8 cellular contexts compared by ENCODE assay signal in genomic region chrX:123731258-123731986, GRCh38. TPM values are rescaled to one million over a fixed set of nuclear protein-coding genes. Genes with fewer than 3 reads are reported as not detected.
DNase-seq lines count a peak whose midpoint lies in the region; ATAC-seq and TF ChIP-seq lines count a peak whose summit lies in the region.

No MANE protein-coding gene starts in this region.

- no peak for ATAC-seq in psoas muscle
- ATAC-seq in GM18907 (IDR thresholded peaks at IDR 0.05; ENCODE audit: unreplicated experiment): no peak

- peaks cover 15% of the 10 kb centered on the region for H3K4me1 ChIP-seq in psoas muscle

- 7 to 38% (median 8%) methylated on average over 16 of the region's 16 CpGs for WGBS in psoas muscle, 3 donors

- H3K36me3 ChIP-seq in psoas muscle (ENCODE audit: insufficient read depth in 1 of 2, low read depth in 1 of 2): no peaks in the 10 kb centered on the region

- no peaks in the 10 kb centered on the region for H3K27me3 ChIP-seq in psoas muscle (ENCODE audit: insufficient read depth in 3 of 3, low read length in 2 of 3)

- intact Hi-C loops in psoas muscle (cut with DNase I): no loop called here

- H3K9me3 ChIP-seq in psoas muscle: no peaks in the 10 kb centered on the region

- DNase-seq in AG08395 (ENCODE audit: low spot score): peak; percentile 11
- no peak for DNase-seq in HFF-Myc (ENCODE audit: extremely low read depth, low read depth)
- peak; percentile 35 for DNase-seq in activated CD4-positive, alpha-beta T cell treated with anti-CD3 and anti-CD28 coated beads for 48 hours
- peak; percentile 25 for DNase-seq in fibroblast of villous mesenchyme (ENCODE audit: low read depth)
- DNase-seq in psoas muscle: no peak
- no peak for DNase-seq in SHP77 (lab: John Stamatoyannopoulos, UW)
- no peak for DNase-seq in DMS153 treated with DMSO at 0.1 percent for 48 hours (lab: John Stamatoyannopoulos, UW; ENCODE audit: unreplicated experiment)

- H3K4me3 ChIP-seq in HFF-Myc (replicated peaks; ENCODE audit: low read depth, low read length): peak overlapping the region; percentile 76
- peak overlapping the region; percentile 87 for H3K4me3 ChIP-seq in fibroblast of villous mesenchyme (ENCODE audit: low read depth, low read length)
- H3K4me3 ChIP-seq in psoas muscle: peak overlapping the region; percentile 80

- peak overlapping the region; percentile 87 for H3K27ac ChIP-seq in psoas muscle

- TF ChIP-seq CTCF in HFF-Myc (IDR thresholded peaks at IDR 0.05; ENCODE audit: low read depth, low read length, missing control alignments): no peak
- TF ChIP-seq CTCF in fibroblast of villous mesenchyme (IDR thresholded peaks at IDR 0.05; ENCODE audit: insufficient read depth, low read depth, low read length): no peak
- TF ChIP-seq CTCF in psoas muscle (IDR thresholded peaks at IDR 0.05): no peak

RNA-seq across cellular contexts. Expression of gene THOC2, which starts 1.4 kb away (rescaled TPM):
- total RNA-seq in fibroblast of villous mesenchyme (80.5 and 101 TPM in 2 replicates), psoas muscle (10 to 100 TPM; 19.9 to 25.9 (median 21.3) TPM)
- 10 to 100 TPM; 18.5 to 21.6 (median 19.9) TPM for polyA plus RNA-seq in psoas muscle

Comparison
In these comparisons a context has a peak if more than half of its experiments do, and no peak if none do; other contexts are left out.
1. DNase-seq: peak in AG08395 (single experiment), activated CD4-positive, alpha-beta T cell treated with anti-CD3 and anti-CD28 coated beads for 48 hours (single experiment) and fibroblast of villous mesenchyme (single experiment); none in HFF-Myc (single experiment), psoas muscle (0 of 2), SHP77 (0 of 2) and DMS153 treated with DMSO at 0.1 percent for 48 hours (single experiment).
2. Peak in every context shown above with its lines, with median percentiles within 50 percentile points of each other: H3K4me3 ChIP-seq.